Comparison of ENCODE assay signal across 26 cellular contexts in genomic region chr12:25670076-25671055, GRCh38.
DNase-seq lines count a peak whose midpoint lies in the region; ATAC-seq and TF ChIP-seq lines count a peak whose summit lies in the region.
"Had no signal": no experiment of that assay in that cellular context is flagged by ENCODE, and none has a peak within 500 bp of the region (broad histone marks: within the 10 kb centered on the region; RNA-seq: fewer than 3 reads in every experiment).

No MANE protein-coding gene starts in this region.

- peaks cover 6% of the 10 kb centered on the region for H3K4me1 ChIP-seq in GM23338 (ENCODE audit: insufficient read depth)
- no peaks in the 10 kb centered on the region for H3K4me1 ChIP-seq in RWPE2 (ENCODE audit: insufficient read depth, poor library complexity, severe bottlenecking)
- H3K4me1 ChIP-seq in esophagus muscularis mucosa, result no peaks in the 10 kb centered on the region
- H3K4me1 ChIP-seq: BLaER1 treated with 17β-estradiol and CSF1 and Interleukin-3, amounts not matched to agents 10 nM and 100 nM; heart left ventricle; left lung; Peyer's patch; suprapubic skin had no signal

- no peak for ATAC-seq in GM23338
- 0 out of 3 replicates have a peak, but pooled peaks have one; percentile 38 for ATAC-seq in RWPE2 (ENCODE audit: low read depth)
- no peak for ATAC-seq in HG03432 (IDR thresholded peaks at IDR 0.05; ENCODE audit: unreplicated experiment)
- ATAC-seq: heart left ventricle; left lung; naive thymus-derived CD4-positive, alpha-beta T cell; stimulated activated effector memory CD8-positive, alpha-beta T cell treated with anti-CD3 and anti-CD28 coated beads, Interleukin-12 subunit alpha, Interleukin-12 subunit beta, amount 100 ng/mL, for 72 hours had no signal

- no peak overlapping the region for H3K4me2 ChIP-seq in GM23338
- H3K4me2 ChIP-seq: BLaER1 treated with 17β-estradiol and CSF1 and Interleukin-3, amounts not matched to agents 10 nM and 100 nM; KMS-11 had no signal

- no peak for TF ChIP-seq CTCF in GM23338 (conservative IDR thresholded peaks at IDR 0.05; ENCODE audit: low read depth in 2 of 2)
- no peak for TF ChIP-seq CTCF in RWPE2 (IDR thresholded peaks at IDR 0.05; ENCODE audit: poor library complexity, severe bottlenecking)
- TF ChIP-seq CTCF in esophagus muscularis mucosa (IDR thresholded peaks at IDR 0.05), result no peak

- CTCF ChIA-PET in activated naive CD4-positive, alpha-beta T cell treated with anti-CD3 and anti-CD28 coated beads, Interleukin-2, amount 10 ng/mL, durations not matched to agents 7 days and 5 days (lab: Charles Lee), result no interaction called here

- no peak for TF ChIP-seq EP300 in esophagus muscularis mucosa (IDR thresholded peaks at IDR 0.05)

- no peak for TF ChIP-seq POLR2A in esophagus muscularis mucosa (IDR thresholded peaks at IDR 0.05; ENCODE audit: low read depth)

- H3K27ac ChIP-seq in GM23338 (ENCODE audit: low read depth) (no peak overlapping the region), RWPE2 (ENCODE audit: poor library complexity, severe bottlenecking) (no peak overlapping the region), esophagus muscularis mucosa (replicated peaks in 1 of 4) (no peak overlapping the region)
- H3K27ac ChIP-seq: BLaER1 treated with 17β-estradiol and CSF1 and Interleukin-3, amounts not matched to agents 10 nM and 100 nM; heart left ventricle; KMS-11; left lung; Peyer's patch; SK-N-MC; suprapubic skin had no signal

- H3K79me2 ChIP-seq in GM23338 (replicated peaks; ENCODE audit: insufficient read depth), result no peaks in the 10 kb centered on the region

- H3K4me3 ChIP-seq in GM23338, result no peak overlapping the region
- H3K4me3 ChIP-seq in RWPE2 (ENCODE audit: severe bottlenecking), result no peak overlapping the region
- H3K4me3 ChIP-seq in esophagus muscularis mucosa, result no peak overlapping the region
- H3K4me3 ChIP-seq: BLaER1 treated with 17β-estradiol and CSF1 and Interleukin-3, amounts not matched to agents 10 nM and 100 nM; heart left ventricle; left lung; Peyer's patch; SK-N-MC; suprapubic skin had no signal

- 0 out of 2 replicates have a peak, but pooled peaks cover 5% of the 10 kb centered on the region for H3K9me2 ChIP-seq in GM23338 (ENCODE audit: insufficient read depth)

- H3K27me3 Mint-ChIP-seq in GM23338 (ENCODE audit: insufficient read depth, low read depth, poor library complexity), result no peaks in the 10 kb centered on the region
- H3K27me3 Mint-ChIP-seq in activated naive CD4-positive, alpha-beta T cell treated with anti-CD3 and anti-CD28 coated beads, Interleukin-2, amount 10 ng/mL, durations not matched to agents 7 days and 5 days, result no peaks in the 10 kb centered on the region

- no peaks in the 10 kb centered on the region for H3K36me3 Mint-ChIP-seq in GM23338 (ENCODE audit: low read depth)
- no peaks in the 10 kb centered on the region for H3K36me3 Mint-ChIP-seq in activated naive CD4-positive, alpha-beta T cell treated with anti-CD3 and anti-CD28 coated beads, Interleukin-2, amount 10 ng/mL, durations not matched to agents 7 days and 5 days
- H3K36me3 Mint-ChIP-seq: mesothelial cell of epicardium; naive thymus-derived CD4-positive, alpha-beta T cell; stimulated activated effector memory CD8-positive, alpha-beta T cell treated with anti-CD3 and anti-CD28 coated beads, Interleukin-12 subunit alpha, Interleukin-12 subunit beta, amount 100 ng/mL, for 72 hours had no signal

- intact Hi-C loops in esophagus muscularis mucosa (cut with DNase I), result no loop called here

- 87% methylated on average over 5 of the region's 5 CpGs for WGBS in esophagus muscularis mucosa

- H3K4me1 Mint-ChIP-seq in GM23338, result peaks cover 3% of the 10 kb centered on the region
- H3K4me1 Mint-ChIP-seq in activated naive CD4-positive, alpha-beta T cell treated with anti-CD3 and anti-CD28 coated beads, Interleukin-2, amount 10 ng/mL, durations not matched to agents 7 days and 5 days, result no peaks in the 10 kb centered on the region
- H3K4me1 Mint-ChIP-seq: mesothelial cell of epicardium; naive thymus-derived CD4-positive, alpha-beta T cell; stimulated activated effector memory CD8-positive, alpha-beta T cell treated with anti-CD3 and anti-CD28 coated beads, Interleukin-12 subunit alpha, Interleukin-12 subunit beta, amount 100 ng/mL, for 72 hours had no signal

- DNase-seq in A172 (ENCODE audit: low spot score) (peak; percentile 13), GM23338 (ENCODE audit: low spot score) (no peak), RWPE2 (ENCODE audit: low spot score) (no peak), esophagus muscularis mucosa (ENCODE audit: extremely low spot score) (peak; percentile 29), HPDE6-E6E7 (ENCODE audit: extremely low spot score) (no peak)
- DNase-seq in activated naive CD4-positive, alpha-beta T cell treated with anti-CD3 and anti-CD28 coated beads, Interleukin-2, amount 10 ng/mL, durations not matched to agents 7 days and 5 days, result no peak
- no peak for DNase-seq in activated CD8-positive, alpha-beta memory T cell treated with anti-CD3 and anti-CD28 coated beads, Interleukin-2, amount 50 U/mL, for 4 hours
- DNase-seq: activated CD4-positive, alpha-beta T cell treated with anti-CD3 and anti-CD28 coated beads for 48 hours; activated naive CD4-positive, alpha-beta T cell treated with Interleukin-2 at 50 U/mL for 16 hours; activated T-cell treated with anti-CD3 and anti-CD28 coated beads, Interleukin-2, amount 50 U/mL, for 48 hours; amygdala; heart left ventricle; left lung; naive thymus-derived CD4-positive, alpha-beta T cell; NCI-H2171 treated with DMSO at 0.1 percent for 48 hours; NCI-H524 treated with DMSO at 0.1 percent for 48 hours; Peyer's patch; stimulated activated CD4-positive, alpha-beta T cell treated with anti-CD3 and anti-CD28 coated beads, Interleukin-2, amount 100 ng/mL, for 48 hours had no signal

- no peaks in the 10 kb centered on the region for H3F3A ChIP-seq in GM23338 (replicated peaks; ENCODE audit: low read depth)

- H4K20me1 ChIP-seq in GM23338 (replicated peaks; ENCODE audit: insufficient read depth), result no peaks in the 10 kb centered on the region
- H4K20me1 ChIP-seq: BLaER1 treated with 17β-estradiol and CSF1 and Interleukin-3, amounts not matched to agents 10 nM and 100 nM had no signal

- H3K4me3 Mint-ChIP-seq in GM23338, result no peak overlapping the region
- no peak overlapping the region for H3K4me3 Mint-ChIP-seq in activated naive CD4-positive, alpha-beta T cell treated with anti-CD3 and anti-CD28 coated beads, Interleukin-2, amount 10 ng/mL, durations not matched to agents 7 days and 5 days
- H3K4me3 Mint-ChIP-seq: mesothelial cell of epicardium; naive thymus-derived CD4-positive, alpha-beta T cell; stimulated activated effector memory CD8-positive, alpha-beta T cell treated with anti-CD3 and anti-CD28 coated beads, Interleukin-12 subunit alpha, Interleukin-12 subunit beta, amount 100 ng/mL, for 72 hours; T-helper 2 cell treated with Interferon-gamma antibody and Interleukin-4, amounts not matched to agents 5 μg/mL and 100 μg/mL, for 36 hours had no signal

- H3K27ac Mint-ChIP-seq in GM23338, result no peak overlapping the region
- H3K27ac Mint-ChIP-seq in activated naive CD4-positive, alpha-beta T cell treated with anti-CD3 and anti-CD28 coated beads, Interleukin-2, amount 10 ng/mL, durations not matched to agents 7 days and 5 days, result no peak overlapping the region
- H3K27ac Mint-ChIP-seq: mesothelial cell of epicardium; naive thymus-derived CD4-positive, alpha-beta T cell; stimulated activated effector memory CD8-positive, alpha-beta T cell treated with anti-CD3 and anti-CD28 coated beads, Interleukin-12 subunit alpha, Interleukin-12 subunit beta, amount 100 ng/mL, for 72 hours; T-helper 2 cell treated with Interferon-gamma antibody and Interleukin-4, amounts not matched to agents 5 μg/mL and 100 μg/mL, for 36 hours had no signal

- H3K36me3 ChIP-seq in GM23338 (ENCODE audit: insufficient read depth), result no peaks in the 10 kb centered on the region
- no peaks in the 10 kb centered on the region for H3K36me3 ChIP-seq in RWPE2 (ENCODE audit: low read depth)
- no peaks in the 10 kb centered on the region for H3K36me3 ChIP-seq in esophagus muscularis mucosa
- H3K36me3 ChIP-seq: BLaER1 treated with 17β-estradiol and CSF1 and Interleukin-3, amounts not matched to agents 10 nM and 100 nM; heart left ventricle; left lung; Peyer's patch; suprapubic skin had no signal

- peak overlapping the region; percentile 28; the same call in 1 of the 2 replicates for H2AFZ ChIP-seq in GM23338

- H3K27me3 ChIP-seq in GM23338 (ENCODE audit: insufficient read depth), result no peaks in the 10 kb centered on the region
- H3K27me3 ChIP-seq in RWPE2 (ENCODE audit: insufficient read depth, poor library complexity, severe bottlenecking), result no peaks in the 10 kb centered on the region
- H3K27me3 ChIP-seq in esophagus muscularis mucosa, result peaks cover 0 to 3% (median 0%) of the 10 kb centered on the region in 4 donors
- H3K27me3 ChIP-seq: BLaER1 treated with 17β-estradiol and CSF1 and Interleukin-3, amounts not matched to agents 10 nM and 100 nM; left lung; Peyer's patch had no signal

- H3K9me3 ChIP-seq in RWPE2 (ENCODE audit: severe bottlenecking) (no peaks in the 10 kb centered on the region), esophagus muscularis mucosa (no peaks in the 10 kb centered on the region)
- H3K9me3 ChIP-seq: BLaER1 treated with 17β-estradiol and CSF1 and Interleukin-3, amounts not matched to agents 10 nM and 100 nM; heart left ventricle; left lung; Peyer's patch; suprapubic skin had no signal

- H3K9me3 Mint-ChIP-seq in GM23338, result no peaks in the 10 kb centered on the region
- H3K9me3 Mint-ChIP-seq in activated naive CD4-positive, alpha-beta T cell treated with anti-CD3 and anti-CD28 coated beads, Interleukin-2, amount 10 ng/mL, durations not matched to agents 7 days and 5 days, result no peaks in the 10 kb centered on the region
- H3K9me3 Mint-ChIP-seq: T-helper 2 cell treated with Interferon-gamma antibody and Interleukin-4, amounts not matched to agents 5 μg/mL and 100 μg/mL, for 36 hours had no signal

Comparison
In these comparisons a context has a peak if more than half of its experiments do, and no peak if none do; other contexts are left out.
1. DNase-seq: peak in A172 (single experiment) and esophagus muscularis mucosa (single experiment); none in GM23338 (single experiment), RWPE2 (single experiment), activated naive CD4-positive, alpha-beta T cell treated with anti-CD3 and anti-CD28 coated beads, Interleukin-2, amount 10 ng/mL, durations not matched to agents 7 days and 5 days (single experiment), activated CD8-positive, alpha-beta memory T cell treated with anti-CD3 and anti-CD28 coated beads, Interleukin-2, amount 50 U/mL, for 4 hours (single experiment) and HPDE6-E6E7 (single experiment).